Comparison of ENCODE assay signal across 10 cellular contexts in the genomic region with DNA sequence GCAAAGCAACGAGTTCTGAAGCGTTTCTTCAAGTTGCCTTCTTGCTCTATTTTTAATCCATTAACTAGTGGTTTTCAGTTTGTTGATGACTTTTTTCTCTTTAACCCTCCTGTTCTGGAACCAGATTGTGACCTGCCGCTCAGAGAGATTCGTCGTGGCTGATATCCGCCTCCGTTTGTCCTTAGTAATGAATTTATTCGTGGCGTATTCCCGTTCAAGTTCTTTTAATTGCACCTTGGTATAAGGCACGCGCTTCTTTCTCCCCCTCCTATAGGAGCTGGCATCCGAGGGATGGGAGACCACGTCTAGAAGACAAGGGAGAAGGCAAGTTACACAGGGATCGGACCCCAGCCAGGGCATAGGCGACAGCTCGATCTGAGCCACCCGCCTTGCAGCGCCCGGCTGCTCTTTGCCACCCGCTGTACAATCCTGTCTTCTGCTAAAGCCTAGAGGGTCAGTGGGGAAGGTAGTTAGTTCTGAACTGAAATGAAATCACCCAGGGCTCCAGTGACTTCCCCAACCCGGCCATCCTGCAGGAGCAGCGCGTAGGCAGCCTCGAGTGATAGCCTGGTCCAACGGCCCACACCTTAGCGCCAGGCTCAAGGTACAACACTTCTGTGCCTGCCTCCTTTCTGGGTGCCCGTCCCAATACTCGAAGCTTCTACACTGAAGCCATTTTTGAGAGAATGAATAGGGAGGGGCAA. TPM values are rescaled to one million over a fixed set of nuclear protein-coding genes. Genes with fewer than 3 reads are reported as not detected.
DNase-seq lines count a peak whose midpoint lies in the region; TF ChIP-seq lines count a peak whose summit lies in the region.
"Had no signal": no experiment of that assay in that cellular context is flagged by ENCODE, and none has a peak within 500 bp of the region (broad histone marks: within the 10 kb centered on the region; RNA-seq: fewer than 3 reads in every experiment).

No MANE protein-coding gene starts in this region.

- no peak overlapping the region for H3K14ac ChIP-seq in neuronal stem cell (ENCODE audit: low read length)

- H2BK120ac ChIP-seq in neuronal stem cell (ENCODE audit: low read depth, low read length): no peak overlapping the region

- H2BK15ac ChIP-seq in neuronal stem cell (ENCODE audit: low read length): no peak overlapping the region

- H3K4me2 ChIP-seq in neuronal stem cell (ENCODE audit: insufficient read depth, low read length, poor library complexity, severe bottlenecking): no peak overlapping the region

- POLR2A ChIA-PET in HEK293 (lab: Yijun Ruan, JAX): interaction anchor here (0.6 to 3.7 kb wide), 7 partner anchors 8 to 1270 kb away, joined by 3 to 36 read pairs (median 4); partner anchors contain the start of gene HOXA11
- POLR2A ChIA-PET in HEK293T (lab: Yijun Ruan, JAX): interaction anchor here (0.9 to 4.8 kb wide), 8 partner anchors 7 to 722 kb away, joined by 3 to 48 read pairs (median 4); partner anchors contain the start of genes EVX1 and HOXA11

- H3K9me3 ChIP-seq in HEK293 (ENCODE audit: control insufficient read depth, insufficient read depth, low read depth, low read length) (no peaks in the 10 kb centered on the region), neuronal stem cell (replicated peaks in 1 of 2; ENCODE audit: control insufficient read depth in 2 of 2, insufficient read depth in 1 of 2, low read depth in 1 of 2, low read length in 2 of 2) (no peaks in the 10 kb centered on the region), esophagus squamous epithelium (no peaks in the 10 kb centered on the region)
- H3K9me3 ChIP-seq: MG63 had no signal

- TF ChIP-seq CTCF in HEK293 (tag by site-specific recombination; IDR thresholded peaks at IDR 0.05): no peak
- no peak for TF ChIP-seq CTCF in coronary artery (IDR thresholded peaks at IDR 0.05)
- TF ChIP-seq CTCF in esophagus squamous epithelium (IDR thresholded peaks at IDR 0.05): no peak

- H3K18ac ChIP-seq in neuronal stem cell (ENCODE audit: low read length): no peak overlapping the region

- no CpG with 5 or more reads among the region's 29 CpGs for WGBS in neuronal stem cell (ENCODE audit: extremely low coverage in 2 of 2, insufficient read length in 2 of 2, insufficient replicate concordance in 1 of 2), 2 donors
- 20% methylated on average over 14 to 25 of the region's 29 CpGs for WGBS in esophagus squamous epithelium, 2 donors

- no peak overlapping the region for H3K4ac ChIP-seq in neuronal stem cell (ENCODE audit: low read length)

- H2AK5ac ChIP-seq in neuronal stem cell (ENCODE audit: low read depth, low read length): no peak overlapping the region

- CTCF ChIA-PET in HEK293 (lab: Yijun Ruan, JAX): interaction anchor here (0.5 to 3.0 kb wide), 14 partner anchors 8 to 898 kb away, joined by 3 to 12 read pairs (median 4); no protein-coding TSS in a partner anchor
- CTCF ChIA-PET in HEK293T (lab: Yijun Ruan, JAX): interaction anchor here (1.1 to 2.0 kb wide), 2 partner anchors 9 to 577 kb away, joined by 5 to 7 read pairs; no protein-coding TSS in a partner anchor

- H4K8ac ChIP-seq in neuronal stem cell (ENCODE audit: low read depth, low read length): no peak overlapping the region

- intact Hi-C loops in esophagus squamous epithelium (cut with DNase I): loop anchor here (10.0 kb wide), 1 partner anchor 817 kb away; no protein-coding TSS in a partner anchor

- H3K4me1 ChIP-seq in HEK293 (ENCODE audit: control insufficient read depth, insufficient read depth, low read length): peaks cover 20% of the 10 kb centered on the region
- H3K4me1 ChIP-seq in neuronal stem cell (ENCODE audit: control insufficient read depth in 2 of 2, insufficient read depth in 1 of 2, low read depth in 1 of 2, low read length in 2 of 2): peaks cover 0 to 1% of the 10 kb centered on the region in 2 donors
- H3K4me1 ChIP-seq in esophagus squamous epithelium: peaks cover 21 to 54% (median 35%) of the 10 kb centered on the region in 3 donors

- H2BK5ac ChIP-seq in neuronal stem cell (ENCODE audit: low read length): peak overlapping the region; percentile 15

- H3K27me3 ChIP-seq in neuronal stem cell (ENCODE audit: control insufficient read depth in 3 of 3, insufficient read depth in 3 of 3, low read depth in 1 of 3, low read length in 3 of 3): peaks cover 49 to 94% (median 84%) of the 10 kb centered on the region in 3 experiments
- H3K27me3 ChIP-seq in esophagus squamous epithelium: peaks cover 42 to 100% (median 72%) of the 10 kb centered on the region in 4 donors

- peak; percentile 20 for DNase-seq in DMS79 (lab: John Stamatoyannopoulos, UW)
- peak; percentile 60 for DNase-seq in coronary artery (ENCODE audit: low spot score)
- DNase-seq in neuronal stem cell (ENCODE audit: low spot score): no peak
- no peak for DNase-seq in iPS-NIHi7 (ENCODE audit: extremely low spot score)
- no peak for DNase-seq in HEK293T (ENCODE audit: extremely low spot score)
- DNase-seq in esophagus squamous epithelium (lab: John Stamatoyannopoulos, UW): no peak
- DNase-seq: MG63, RPMI8226 had no signal

- H3K4me3 ChIP-seq in HEK293 (ENCODE audit: low read depth, low read length): peak overlapping the region; percentile 89
- H3K4me3 ChIP-seq in coronary artery: no peak overlapping the region
- H3K4me3 ChIP-seq in neuronal stem cell (ENCODE audit: low read length in 2 of 2): no peak overlapping the region
- H3K4me3 ChIP-seq in esophagus squamous epithelium: no peak overlapping the region

- no peak overlapping the region for H4K91ac ChIP-seq in neuronal stem cell (ENCODE audit: low read depth, low read length, poor library complexity)

- no peak overlapping the region for H2AFZ ChIP-seq in neuronal stem cell (ENCODE audit: low read length)

- no peak overlapping the region for H3K9ac ChIP-seq in neuronal stem cell (ENCODE audit: low read depth, low read length, poor library complexity)

- no peaks in the 10 kb centered on the region for H3K79me1 ChIP-seq in neuronal stem cell (ENCODE audit: low read depth, low read length)

- peak overlapping the region; percentile 92 for H3K27ac ChIP-seq in HEK293 (ENCODE audit: extremely low read depth, low read depth, low read length)
- no peak overlapping the region for H3K27ac ChIP-seq in coronary artery
- no peak overlapping the region for H3K27ac ChIP-seq in neuronal stem cell (replicated peaks; ENCODE audit: low read length)
- H3K27ac ChIP-seq in esophagus squamous epithelium: no peak overlapping the region

- no peak overlapping the region for H3K23ac ChIP-seq in neuronal stem cell (ENCODE audit: low read depth, low read length, poor library complexity)

- no peak for TF ChIP-seq POLR2A in esophagus squamous epithelium (IDR thresholded peaks at IDR 0.05)

- H2BK12ac ChIP-seq in neuronal stem cell (ENCODE audit: low read length): no peak overlapping the region

- H3K36me3 ChIP-seq in HEK293 (ENCODE audit: control insufficient read depth in 2 of 2, insufficient read depth in 1 of 2, low read length in 2 of 2): peaks cover 8 to 10% of the 10 kb centered on the region in 2 experiments; a peak in 2 of 3 replicates
- no peaks in the 10 kb centered on the region for H3K36me3 ChIP-seq in neuronal stem cell (replicated peaks in 1 of 2; ENCODE audit: control insufficient read depth in 2 of 2, insufficient read depth in 2 of 2, low read length in 2 of 2)
- H3K36me3 ChIP-seq in esophagus squamous epithelium: no peaks in the 10 kb centered on the region
- H3K36me3 ChIP-seq: MG63 had no signal

TF ChIP-seq in HEK293, 187 proteins besides CTCF, POLR2A, EP300 and RAD21 (continues in another document):
- TF ChIP-seq ZFHX2 (tag by site-specific recombination; conservative IDR thresholded peaks at IDR 0.05): 0 out of 2 replicates have a peak, but pooled peaks have one; percentile 36
- TF ChIP-seq ZNF529 (tag by site-specific recombination; IDR thresholded peaks at IDR 0.05; ENCODE audit: insufficient replicate concordance): no peak
- TF ChIP-seq ZBTB48 (tag by site-specific recombination; IDR thresholded peaks at IDR 0.05): 0 out of 2 replicates have a peak, but pooled peaks have one; percentile 35

TF ChIP-seq in HEK293T, 16 proteins besides CTCF, POLR2A, EP300 and RAD21 (continues in another document):
- TF ChIP-seq FOXA1 (IDR thresholded peaks at IDR 0.05): no peak
- no peak for TF ChIP-seq FOXK2 (IDR thresholded peaks at IDR 0.05)
- TF ChIP-seq SUZ12 (IDR thresholded peaks at IDR 0.05): no peak
- TF ChIP-seq SP1 (IDR thresholded peaks at IDR 0.05): no peak
- no peak for TF ChIP-seq TARDBP (IDR thresholded peaks at IDR 0.05)
- TF ChIP-seq CTBP1 (IDR thresholded peaks at IDR 0.05; ENCODE audit: borderline replicate concordance): no peak
- TF ChIP-seq LEF1 (IDR thresholded peaks at IDR 0.05; ENCODE audit: borderline replicate concordance): no peak
- TF ChIP-seq FOXM1 (IDR thresholded peaks at IDR 0.05; ENCODE audit: borderline replicate concordance): no peak
- no peak for TF ChIP-seq L3MBTL2 (conservative IDR thresholded peaks at IDR 0.05)
- TF ChIP-seq BHLHE40 (IDR thresholded peaks at IDR 0.05; ENCODE audit: borderline replicate concordance): no peak
- no peak for TF ChIP-seq PKNOX1 (IDR thresholded peaks at IDR 0.05)
- TF ChIP-seq NFRKB (IDR thresholded peaks at IDR 0.05): no peak
- TF ChIP-seq ARNT (IDR thresholded peaks at IDR 0.05): no peak
- no peak for TF ChIP-seq HDGF (IDR thresholded peaks at IDR 0.05; ENCODE audit: borderline replicate concordance)
- TF ChIP-seq ZNF384 (IDR thresholded peaks at IDR 0.05): no peak

RNA-seq across cellular contexts. Expression of gene HOXA13, which starts 1.6 kb away (rescaled TPM):
- not detected for polyA plus RNA-seq in neuronal stem cell (2013, experiment 1 of 2)
- not detected for polyA plus RNA-seq in neuronal stem cell (2013, experiment 2 of 2)
- not detected for total RNA-seq in esophagus squamous epithelium
- total RNA-seq: pulmonary artery endothelial cell had no signal

RNA-seq across cellular contexts. Expression of gene HOXA11, which starts 13.3 kb away (rescaled TPM):
- not detected for polyA plus RNA-seq in neuronal stem cell (2013, experiment 1 of 2)
- not detected for polyA plus RNA-seq in neuronal stem cell (2013, experiment 2 of 2)
- total RNA-seq in esophagus squamous epithelium: not detected
- total RNA-seq: pulmonary artery endothelial cell had no signal

RNA-seq across cellular contexts. Expression of gene HOXA10, which starts 24.2 kb away (rescaled TPM):
- not detected for polyA plus RNA-seq in neuronal stem cell (2013, experiment 1 of 2)
- polyA plus RNA-seq in neuronal stem cell (2013, experiment 2 of 2): not detected
- not detected for total RNA-seq in esophagus squamous epithelium

RNA-seq across cellular contexts. Expression of gene HOXA9, which starts 33.0 kb away (rescaled TPM):
- polyA plus RNA-seq in neuronal stem cell (2013, experiment 1 of 2): not detected
- polyA plus RNA-seq in neuronal stem cell (2013, experiment 2 of 2): not detected
- 1 to 10 TPM in 1 of 4 donors, under 1 TPM in 1, not detected in 2; 0.57 to 1.1 TPM for total RNA-seq in esophagus squamous epithelium

RNA-seq across cellular contexts. Expression of gene HOXA7, which starts 41.8 kb away (rescaled TPM):
- not detected for polyA plus RNA-seq in neuronal stem cell (2013, experiment 1 of 2)
- not detected for polyA plus RNA-seq in neuronal stem cell (2013, experiment 2 of 2)
- total RNA-seq in esophagus squamous epithelium: under 1 TPM; 0.23 to 0.76 (median 0.48) TPM

Comparison
In these comparisons a context has a peak if more than half of its experiments do, and no peak if none do; other contexts are left out.
1. DNase-seq: peak in DMS79 (single experiment) and coronary artery (single experiment); none in neuronal stem cell (single experiment), iPS-NIHi7 (single experiment), HEK293T (single experiment) and esophagus squamous epithelium (single experiment).